ENCODE assay signal across 8 cellular contexts in the genomic region with DNA sequence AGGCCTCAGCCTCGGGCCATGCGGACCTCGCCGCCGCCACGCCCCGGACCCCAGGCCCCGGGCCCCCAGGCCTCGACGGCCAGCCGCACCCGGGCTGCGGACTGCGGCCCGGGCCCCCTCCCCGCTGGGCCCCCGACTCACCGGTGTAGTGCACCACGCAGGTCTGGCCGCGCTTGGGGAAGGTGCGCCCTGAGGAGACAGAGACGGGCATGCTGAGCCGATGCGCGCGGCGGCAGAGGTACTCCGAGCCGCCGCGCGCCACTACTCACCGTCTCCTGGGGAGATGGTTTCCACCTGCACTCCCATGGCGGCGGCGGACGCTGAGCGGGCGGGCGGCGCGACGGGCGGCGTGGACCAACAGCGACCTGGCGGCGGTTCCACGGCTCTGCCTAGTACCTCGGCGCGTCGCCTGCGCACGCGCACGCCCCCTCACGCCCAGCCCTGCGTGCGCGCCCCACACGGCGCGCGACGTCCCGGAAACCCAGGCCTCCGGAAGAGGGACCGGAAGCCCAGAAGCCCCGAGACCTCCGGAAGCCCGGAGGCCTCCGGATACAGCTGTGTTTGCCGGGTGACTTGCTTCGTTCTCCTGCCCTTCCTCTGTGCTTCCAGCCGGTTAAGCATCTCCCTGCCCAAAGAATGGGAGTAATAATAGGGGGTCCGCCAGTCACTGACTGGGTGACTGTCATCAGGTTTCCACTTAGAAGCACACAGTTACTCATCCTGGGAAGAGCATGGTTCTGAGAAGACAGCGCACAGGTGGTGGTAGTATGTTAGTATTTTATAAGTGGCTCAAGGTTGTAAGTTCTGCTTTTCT. TPM values are rescaled to one million over a fixed set of nuclear protein-coding genes. Genes with fewer than 3 reads are reported as not detected.
DNase-seq lines count a peak whose midpoint lies in the region; TF ChIP-seq lines count a peak whose summit lies in the region.

A gene (minus strand): TSS at position 362 of the 814 bp plus-strand sequence. CDS start 56 bp downstream, at position 306.

- H3K4me1 Mint-ChIP-seq in neural crest cell, result peaks cover 48% of the 10 kb centered on the region

- no peaks in the 10 kb centered on the region for H3K9me2 ChIP-seq in MM.1S (replicated peaks; ENCODE audit: insufficient read depth, low read length)

- no peaks in the 10 kb centered on the region for H3K36me3 Mint-ChIP-seq in neural crest cell (ENCODE audit: low read depth)

- H3K79me2 ChIP-seq in MM.1S (ENCODE audit: low read length), result peaks cover 46% of the 10 kb centered on the region

- no peaks in the 10 kb centered on the region for H3F3A ChIP-seq in MM.1S (ENCODE audit: insufficient read depth, low read length)

- peak within 1 kb of the TSS; percentile 78 for H3K27ac Mint-ChIP-seq in neural crest cell (ENCODE audit: unreplicated experiment)

- no peaks in the 10 kb centered on the region for H3K9me3 ChIP-seq in MM.1S (replicated peaks; ENCODE audit: insufficient read depth, low read length)
- H3K9me3 ChIP-seq in stomach smooth muscle (ENCODE audit: control insufficient read depth in 2 of 2, low read length in 2 of 2), result no peaks in the 10 kb centered on the region

- peak within 1 kb of the TSS; percentile 96 for H3K4me3 ChIP-seq in MM.1S (ENCODE audit: low read length)
- H3K4me3 ChIP-seq in fibroblast of villous mesenchyme (ENCODE audit: low read depth, low read length), result peak within 1 kb of the TSS; percentile 87
- H3K4me3 ChIP-seq in stomach smooth muscle (ENCODE audit: low read length in 2 of 2), result peak within 1 kb of the TSS; percentile 85 to 93

- TF ChIP-seq CTCF in MM.1S (IDR thresholded peaks at IDR 0.05; ENCODE audit: low read length), result no peak
- TF ChIP-seq CTCF in fibroblast of villous mesenchyme (IDR thresholded peaks at IDR 0.05; ENCODE audit: insufficient read depth, low read depth, low read length), result no peak
- peak; percentile 23 for TF ChIP-seq CTCF in neural crest cell (conservative IDR thresholded peaks at IDR 0.05)

- peaks cover 51% of the 10 kb centered on the region for H3K27me3 Mint-ChIP-seq in neural crest cell (ENCODE audit: low read depth)

- no peaks in the 10 kb centered on the region for H3K9me3 Mint-ChIP-seq in neural crest cell

- H2AFZ ChIP-seq in MM.1S (ENCODE audit: low read length), result peak within 1 kb of the TSS; percentile 95

- peak within 1 kb of the TSS; percentile 69; the same call in 1 of the 2 replicates for H3K9ac ChIP-seq in MM.1S (ENCODE audit: low read length)
- peak within 1 kb of the TSS; percentile 56 to 95 for H3K9ac ChIP-seq in stomach smooth muscle (ENCODE audit: low read length in 2 of 2)

- H3K27ac ChIP-seq in MM.1S (ENCODE audit: low read length), result no peak within 1 kb of the TSS
- H3K27ac ChIP-seq in stomach smooth muscle (ENCODE audit: low read length), result peak within 1 kb of the TSS; percentile 62

- H3K27me3 ChIP-seq in MM.1S (replicated peaks; ENCODE audit: insufficient read depth, low read length) (peaks cover 34% of the 10 kb centered on the region), stomach smooth muscle (ENCODE audit: control insufficient read depth in 1 of 2, insufficient read depth in 2 of 2, low read length in 2 of 2) (peaks cover 0 to 2% of the 10 kb centered on the region in 2 donors)

- H3K4me3 Mint-ChIP-seq in neural crest cell, result peak within 1 kb of the TSS; percentile 96

- no peaks in the 10 kb centered on the region for H3K36me3 ChIP-seq in MM.1S (replicated peaks; ENCODE audit: insufficient read depth, low read length)
- peaks cover 3 to 6% of the 10 kb centered on the region in 2 donors for H3K36me3 ChIP-seq in stomach smooth muscle (ENCODE audit: control insufficient read depth in 2 of 2, insufficient read depth in 2 of 2, low read length in 2 of 2)

- peaks cover 19% of the 10 kb centered on the region; the same call in 1 of the 2 replicates for H4K20me1 ChIP-seq in MM.1S (ENCODE audit: insufficient read depth, low read length)

- H3K4me2 ChIP-seq in MM.1S (ENCODE audit: low read depth, low read length), result peak within 1 kb of the TSS; percentile 96

- H3K4me1 ChIP-seq in MM.1S (ENCODE audit: low read length) (peaks cover 14% of the 10 kb centered on the region; the same call in 1 of the 2 replicates), stomach smooth muscle (ENCODE audit: control insufficient read depth, insufficient read depth, low read length) (peaks cover 45% of the 10 kb centered on the region)

- peak; percentile 93 for DNase-seq in ELR (ENCODE audit: low read depth)
- DNase-seq in HCEC 1CT, result peak; percentile 92
- DNase-seq in MM.1S, result peak; percentile 95
- peak; percentile 85 for DNase-seq in SHP77 treated with DMSO at 0.1 percent for 48 hours (lab: John Stamatoyannopoulos, UW)
- DNase-seq in activated effector memory CD4-positive, alpha-beta T cell treated with anti-CD3 and anti-CD28 coated beads, Interleukin-2, amount 50 U/mL, for 16 hours, result peak; percentile 97
- peak; percentile 92 for DNase-seq in fibroblast of villous mesenchyme (ENCODE audit: low read depth)
- DNase-seq in neural crest cell (ENCODE audit: low read depth, low spot score), result peak; percentile 73

RNA-seq across cellular contexts. Expression of the gene that starts here (rescaled TPM):
- total RNA-seq in fibroblast of villous mesenchyme (120 and 172 TPM in 2 replicates), neural crest cell (176 and 185 TPM in 2 replicates)
